Comparison of ENCODE assay signal across 1 cellular context in the genomic region with DNA sequence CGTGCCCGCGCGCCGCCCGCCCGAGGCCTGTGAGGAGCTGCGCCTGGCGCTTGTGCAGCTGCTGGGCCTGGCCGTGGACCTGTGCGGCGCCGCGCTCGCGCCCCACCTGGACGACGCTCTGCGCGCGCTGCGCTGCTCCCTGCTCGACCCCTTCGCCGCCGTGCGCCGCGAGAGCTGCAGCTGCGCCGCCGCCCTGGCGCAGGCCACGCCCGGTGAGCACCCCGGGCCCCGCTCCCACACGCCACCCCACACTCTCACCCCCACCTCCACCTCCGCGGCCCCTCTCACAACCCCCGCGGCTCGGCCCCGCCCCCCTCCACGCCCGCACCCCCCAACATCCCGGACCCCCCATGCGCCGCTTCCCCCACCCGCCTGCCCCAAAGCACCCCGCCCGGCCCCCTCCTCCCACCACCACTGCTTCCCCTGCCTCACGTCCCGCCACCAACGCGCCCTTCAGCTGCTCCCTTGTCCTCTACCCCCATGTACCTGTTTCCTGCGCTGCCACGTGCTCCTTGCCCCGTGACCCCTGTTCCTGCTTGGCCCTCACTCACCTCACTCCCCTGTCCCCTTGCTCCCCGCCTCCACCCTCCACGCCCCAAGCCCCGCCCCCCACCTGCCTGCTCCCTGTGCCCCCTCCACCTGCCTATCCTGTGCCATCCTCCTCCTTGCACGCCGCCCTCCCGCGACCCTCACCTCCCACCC.
TF ChIP-seq lines count a peak whose summit lies in the region.

PRKAR1B (minus strand) TSS at position 178 of the 702 bp plus-strand sequence. CDS start 15,776 bp downstream, outside the sequence.

TF ChIP-seq in neural cell, 6 proteins besides CTCF, POLR2A, EP300 and RAD21:
- TF ChIP-seq TAF1 (IDR thresholded peaks at IDR 0.05; ENCODE audit: low read depth), result no peak
- no peak for TF ChIP-seq EZH2 (IDR thresholded peaks at IDR 0.05; ENCODE audit: borderline replicate concordance, insufficient read depth, low read length, poor library complexity, severe bottlenecking)
- no peak for TF ChIP-seq POLR2AphosphoS5 (IDR thresholded peaks at IDR 0.05)
- no peak for TF ChIP-seq REST (IDR thresholded peaks at IDR 0.05; ENCODE audit: borderline replicate concordance)
- no peak for TF ChIP-seq MXI1 (conservative IDR thresholded peaks at IDR 0.05; ENCODE audit: poor library complexity, severe bottlenecking)
- TF ChIP-seq SMC3 (conservative IDR thresholded peaks at IDR 0.05; ENCODE audit: poor library complexity), result no peak
